31 cellular contexts compared by ENCODE assay signal in genomic region chr1:91078859-91079258, GRCh38.
"Had no signal": no experiment of that assay in that cellular context is flagged by ENCODE, and none has a peak within 500 bp of the region (broad histone marks: within the 10 kb centered on the region; RNA-seq: fewer than 3 reads in every experiment).

No MANE protein-coding gene starts in this region.

- DNase-seq: activated CD4-positive, alpha-beta memory T cell treated with anti-CD3 and anti-CD28 coated beads for 36 hours; activated CD4-positive, alpha-beta T cell treated with anti-CD3 and anti-CD28 coated beads for 36 hours; activated CD4-positive, alpha-beta T cell treated with anti-CD3 and anti-CD28 coated beads, Interleukin-2, amount 10 ng/mL, durations not matched to agents 24 days and 14 days; activated CD4-positive, CD25-positive, alpha-beta regulatory T cell; activated CD4-positive, CD25-positive, alpha-beta regulatory T cell treated with anti-CD3 and anti-CD28 coated beads, Interleukin-2, amount 50 U/mL, for 72 hours; activated CD8-positive, alpha-beta memory T cell treated with anti-CD3 and anti-CD28 coated beads, Interleukin-2, amount 10 ng/mL, durations not matched to agents 7 days and 5 days; activated CD8-positive, alpha-beta memory T cell treated with anti-CD3 and anti-CD28 coated beads, Interleukin-2, amount 50 U/mL, for 4 hours; activated CD8-positive, alpha-beta T cell treated with anti-CD3 and anti-CD28 coated beads, Interleukin-2, amount 10 ng/mL, durations not matched to agents 7 days and 5 days; activated gamma-delta T cell; activated naive CD4-positive, alpha-beta T cell; activated naive CD4-positive, alpha-beta T cell treated with anti-CD3 and anti-CD28 coated beads, Interleukin-2, amount 10 ng/mL, durations not matched to agents 7 days and 5 days; activated naive CD8-positive, alpha-beta T cell treated with anti-CD3 and anti-CD28 coated beads, Interleukin-2, amount 10 ng/mL, durations not matched to agents 7 days and 5 days; activated T-cell treated with anti-CD3 and anti-CD28 coated beads, Interleukin-2, amount 50 U/mL, for 1 hour; activated T-cell treated with anti-CD3 and anti-CD28 coated beads, Interleukin-2, amount 50 U/mL, for 72 hours; central memory CD4-positive, alpha-beta T cell; cerebellar nuclear complex; effector CD4-positive, alpha-beta T cell; effector memory CD8-positive, alpha-beta T cell; esophagus squamous epithelium; foreskin melanocyte; head of caudate nucleus; T-helper 1 cell; T-helper 17 cell; T1000 had no signal

- FAIRE-seq: endothelial cell of umbilical vein had no signal

- H3K4me1 ChIP-seq: ascending aorta, breast epithelium, esophagus squamous epithelium had no signal

- H3K27ac ChIP-seq: ascending aorta, breast epithelium, cardiac muscle cell, coronary artery, epithelial cell of prostate, esophagus squamous epithelium had no signal

- H3K36me3 ChIP-seq: ascending aorta, breast epithelium, cardiac muscle cell, esophagus squamous epithelium had no signal

- H3K9me3 ChIP-seq: ascending aorta, breast epithelium, esophagus squamous epithelium had no signal

- H3K27me3 ChIP-seq: ascending aorta, breast epithelium, cardiac muscle cell, esophagus squamous epithelium had no signal

- ATAC-seq: activated CD4-positive, alpha-beta T cell treated with anti-CD3 and anti-CD28 coated beads for 36 hours; activated CD8-positive, alpha-beta memory T cell treated with anti-CD3 and anti-CD28 coated beads, Interleukin-2, amount 10 ng/mL, durations not matched to agents 7 days and 5 days; activated CD8-positive, alpha-beta T cell treated with anti-CD3 and anti-CD28 coated beads, Interleukin-2, amount 10 ng/mL, durations not matched to agents 7 days and 5 days; activated naive CD4-positive, alpha-beta T cell treated with anti-CD3 and anti-CD28 coated beads, Interleukin-2, amount 50 U/mL, for 72 hours; activated T-cell treated with anti-CD3 and anti-CD28 coated beads, Interleukin-2, amount 50 U/mL, for 72 hours; effector memory CD8-positive, alpha-beta T cell; T-helper 17 cell had no signal

- H3K4me3 ChIP-seq: ascending aorta, breast epithelium, cardiac muscle cell, coronary artery, esophagus squamous epithelium had no signal
